9 cellular contexts compared by ENCODE assay signal in the genomic region with DNA sequence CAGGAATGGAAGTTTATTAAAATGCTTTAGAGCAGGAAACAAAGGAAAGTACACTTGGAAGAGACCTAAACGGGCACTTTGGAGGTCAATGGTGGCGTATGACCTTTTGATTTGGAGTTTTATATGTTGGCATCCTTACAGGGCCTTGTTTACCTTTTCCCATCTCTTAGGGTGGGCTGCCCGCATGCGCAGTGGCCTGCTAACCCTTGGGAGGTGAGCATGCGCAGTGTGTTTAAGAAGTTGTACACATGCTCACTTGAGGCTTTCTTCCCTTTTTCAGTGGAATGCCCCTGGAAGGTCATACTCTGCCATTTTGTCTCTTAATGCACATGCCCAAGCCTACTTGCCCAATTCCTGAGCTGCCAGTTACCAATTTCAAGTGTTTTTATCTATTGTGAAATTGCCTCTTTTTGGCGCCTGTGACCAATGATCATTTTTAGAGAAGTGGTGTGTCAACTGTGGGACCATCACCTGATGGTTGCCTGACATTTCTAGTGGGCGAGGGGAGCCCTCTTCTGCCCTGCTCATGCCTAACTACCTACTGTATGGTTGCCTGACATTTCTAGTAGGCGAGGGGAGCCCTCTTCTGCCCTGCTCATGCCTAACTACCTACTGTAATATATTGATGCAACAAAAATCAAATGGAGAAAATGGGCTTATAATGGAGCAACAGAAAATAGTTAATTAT.
DNase-seq lines count a peak whose midpoint lies in the region; ATAC-seq and TF ChIP-seq lines count a peak whose summit lies in the region.
"Had no signal": no experiment of that assay in that cellular context is flagged by ENCODE, and none has a peak within 500 bp of the region (broad histone marks: within the 10 kb centered on the region; RNA-seq: fewer than 3 reads in every experiment).

No MANE protein-coding gene starts in this region.

- H3K4me1 ChIP-seq in DOHH2 (ENCODE audit: control insufficient read depth, low read length) (no peaks in the 10 kb centered on the region), gastroesophageal sphincter (no peaks in the 10 kb centered on the region)

- in situ Hi-C loops in astrocyte of the spinal cord (cut with HindIII; ENCODE audit: low sequenced_read_pairs) = no loop called here

- H3K4me2 ChIP-seq in DOHH2 (ENCODE audit: low read length) = no peak overlapping the region

- 87 to 96% methylated on average over 6 to 8 of the region's 8 CpGs for WGBS in gastroesophageal sphincter (ENCODE audit: low coverage in 1 of 2), 2 donors

- no peak overlapping the region for H3K4me3 ChIP-seq in DOHH2 (ENCODE audit: low read length)
- H3K4me3 ChIP-seq in astrocyte of the spinal cord (ENCODE audit: low read depth, low read length) = no peak overlapping the region
- no peak overlapping the region for H3K4me3 ChIP-seq in gastroesophageal sphincter

- no peaks in the 10 kb centered on the region for H3K36me3 ChIP-seq in DOHH2 (ENCODE audit: control insufficient read depth, low read length)
- no peaks in the 10 kb centered on the region for H3K36me3 ChIP-seq in gastroesophageal sphincter

- peak; percentile 39 for DNase-seq in astrocyte of the spinal cord (ENCODE audit: low read depth, low spot score)
- peak; percentile 29 for DNase-seq in myocyte (ENCODE audit: low read depth)
- DNase-seq in activated naive CD4-positive, alpha-beta T cell (lab: John Stamatoyannopoulos, UW) = no peak
- DNase-seq in NCI-H345 (lab: John Stamatoyannopoulos, UW) = no peak
- no peak for DNase-seq in activated naive CD4-positive, alpha-beta T cell treated with anti-CD3 and anti-CD28 coated beads, Interleukin-2, amount 50 U/mL, for 16 hours
- DNase-seq: NCI-H2107 had no signal

- H3K27ac ChIP-seq in DOHH2 (ENCODE audit: low read depth, low read length) = no peak overlapping the region
- no peak overlapping the region for H3K27ac ChIP-seq in gastroesophageal sphincter

- no peaks in the 10 kb centered on the region for H3K9me2 ChIP-seq in DOHH2 (replicated peaks; ENCODE audit: control insufficient read depth, low read length)

- no peaks in the 10 kb centered on the region for H3K79me2 ChIP-seq in DOHH2 (ENCODE audit: control insufficient read depth, low read length)

- no peaks in the 10 kb centered on the region for H3F3A ChIP-seq in DOHH2 (ENCODE audit: control insufficient read depth, insufficient read depth)

- no peaks in the 10 kb centered on the region for H3K9me3 ChIP-seq in DOHH2 (ENCODE audit: control insufficient read depth, insufficient read depth, low read length)
- no peaks in the 10 kb centered on the region for H3K9me3 ChIP-seq in gastroesophageal sphincter

- no peaks in the 10 kb centered on the region for H3K27me3 ChIP-seq in DOHH2 (ENCODE audit: control insufficient read depth, low read length)
- no peaks in the 10 kb centered on the region for H3K27me3 ChIP-seq in gastroesophageal sphincter

- no peaks in the 10 kb centered on the region for H4K20me1 ChIP-seq in DOHH2 (ENCODE audit: control insufficient read depth, insufficient read depth, low read depth, low read length)

- ATAC-seq in gastroesophageal sphincter = no peak

- TF ChIP-seq POLR2A in gastroesophageal sphincter (IDR thresholded peaks at IDR 0.05) = no peak

- TF ChIP-seq EP300 in gastroesophageal sphincter (IDR thresholded peaks at IDR 0.05) = no peak

- TF ChIP-seq CTCF in DOHH2 (IDR thresholded peaks at IDR 0.05; ENCODE audit: low read depth, low read length, poor library complexity, severe bottlenecking) (peak; percentile 31), LNCAP (IDR thresholded peaks at IDR 0.05) (peak; percentile 40), astrocyte of the spinal cord (IDR thresholded peaks at IDR 0.05; ENCODE audit: low read depth, low read length) (peak; percentile 44), gastroesophageal sphincter (IDR thresholded peaks at IDR 0.05) (peak in 1 of 4 experiments; percentile 28)

Comparison
In these comparisons a context has a peak if more than half of its experiments do, and no peak if none do; other contexts are left out.
1. DNase-seq: peak in astrocyte of the spinal cord (single experiment) and myocyte (single experiment); none in activated naive CD4-positive, alpha-beta T cell (0 of 4), NCI-H345 (single experiment) and activated naive CD4-positive, alpha-beta T cell treated with anti-CD3 and anti-CD28 coated beads, Interleukin-2, amount 50 U/mL, for 16 hours (single experiment).